ENCODE assay signal across 8 cellular contexts in the genomic region with DNA sequence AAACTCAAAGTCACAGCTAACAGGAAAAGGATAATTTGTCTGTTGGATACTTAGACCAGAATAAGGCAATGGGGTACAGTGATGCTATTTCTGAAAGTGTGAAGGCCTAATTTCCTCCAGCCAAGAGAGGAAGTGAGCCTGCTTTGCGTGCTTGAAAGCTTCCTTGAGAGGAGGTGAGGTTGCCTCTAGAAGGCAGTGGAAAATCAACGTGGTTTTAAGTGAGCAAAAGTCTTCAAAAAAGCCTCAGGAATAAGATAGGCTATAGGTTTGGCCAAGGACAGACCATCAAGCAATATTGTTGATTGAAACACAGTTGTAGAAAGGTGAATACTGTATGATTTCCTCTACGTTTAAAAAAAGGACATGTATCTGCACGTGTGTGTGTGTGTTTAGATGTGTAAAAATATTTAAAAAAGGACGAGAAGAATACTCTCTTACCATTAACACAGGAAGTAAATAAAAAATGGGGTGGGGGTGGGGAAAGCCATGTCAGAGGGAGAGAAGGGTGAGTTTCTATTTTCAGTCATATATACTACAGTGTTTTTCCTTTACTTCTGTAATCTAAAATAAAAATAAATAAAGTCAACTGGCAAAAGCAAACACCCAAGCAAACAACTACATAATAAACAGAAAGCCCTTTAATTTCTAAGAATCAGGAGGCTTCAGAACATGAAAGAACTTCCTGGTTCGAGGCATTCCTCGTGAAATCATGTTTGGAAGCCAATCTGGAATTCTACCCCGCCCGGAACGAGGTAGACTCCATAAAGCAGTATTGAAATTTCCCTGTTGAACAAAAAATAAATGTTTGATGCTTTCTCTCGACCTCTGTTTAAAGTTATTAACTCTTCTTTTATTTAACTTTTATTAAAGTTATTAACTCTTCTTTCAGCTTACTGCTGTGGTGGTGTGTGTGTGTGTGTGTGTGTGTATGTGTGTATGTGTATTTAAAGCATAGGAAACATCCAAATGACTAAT.
A peak's percentile ranks its signal among the peaks of the same experiment; 100 is the strongest.
DNase-seq lines count a peak whose midpoint lies in the region; ATAC-seq and TF ChIP-seq lines count a peak whose summit lies in the region.

No MANE protein-coding gene starts in this region.

- intact Hi-C loops in esophagus muscularis mucosa (cut with DNase I): no loop called here
- intact Hi-C loops in sigmoid colon (cut with DNase I): no loop called here

- POLR2A ChIA-PET in AG04450 (lab: Yijun Ruan, JAX) (no interaction called here), HEK293T (lab: Yijun Ruan, JAX) (interaction anchor here (1.5 kb wide), 1 partner anchor 13 kb away, joined by 5 read pairs; no protein-coding TSS in a partner anchor)

- H3K4me3 Mint-ChIP-seq in T-helper 1 cell treated with Interleukin-12 subunit alpha and Interleukin-12 subunit beta and Interleukin-4 antibody, amounts not matched to agents 30 μg/mL and 1 μg/mL, for 36 hours: peak overlapping the region; percentile 66

- CTCF ChIA-PET in AG04450 (lab: Charles Lee): interaction anchor here (0.7 to 0.8 kb wide), 2 partner anchors 37 to 188 kb away, joined by 3 to 12 read pairs; no protein-coding TSS in a partner anchor
- CTCF ChIA-PET in HEK293T (lab: Yijun Ruan, JAX): no interaction called here

- in situ Hi-C loops in GM13977 (cut with MboI; ENCODE audit: low pct_unique_long_range_greater_than_20kb, low sequenced_read_pairs, unreplicated experiment): no loop called here

- no peaks in the 10 kb centered on the region for H3K27me3 ChIP-seq in AG04450 (ENCODE audit: control insufficient read depth, insufficient read depth, low read length)
- no peaks in the 10 kb centered on the region for H3K27me3 ChIP-seq in esophagus muscularis mucosa
- no peaks in the 10 kb centered on the region for H3K27me3 ChIP-seq in sigmoid colon

- H3K9me3 ChIP-seq in AG04450 (ENCODE audit: control insufficient read depth, insufficient read depth, low read length): no peaks in the 10 kb centered on the region
- H3K9me3 ChIP-seq in esophagus muscularis mucosa: no peaks in the 10 kb centered on the region
- no peaks in the 10 kb centered on the region for H3K9me3 ChIP-seq in sigmoid colon

- peaks cover 13 to 21% (median 18%) of the 10 kb centered on the region in 4 donors for H3K4me1 ChIP-seq in esophagus muscularis mucosa
- H3K4me1 ChIP-seq in sigmoid colon: peaks cover 0 to 16% (median 9%) of the 10 kb centered on the region in 4 donors

- no peak for DNase-seq in AG04450 (ENCODE audit: low read depth, low spot score)
- DNase-seq in esophagus muscularis mucosa (ENCODE audit: extremely low spot score): no peak
- no peak for DNase-seq in sigmoid colon
- DNase-seq in HEK293T (ENCODE audit: extremely low spot score): no peak
- DNase-seq in GM13977 (ENCODE audit: low spot score): no peak

- H3K27ac ChIP-seq in AG04450 (ENCODE audit: low read depth, low read length): peak overlapping the region; percentile 80
- H3K27ac ChIP-seq in esophagus muscularis mucosa (replicated peaks in 1 of 4): peak overlapping the region; percentile 46 to 69 (median 65)
- peak overlapping the region; percentile 32 to 58 (median 57) for H3K27ac ChIP-seq in sigmoid colon

- TF ChIP-seq POLR2A in esophagus muscularis mucosa (IDR thresholded peaks at IDR 0.05; ENCODE audit: low read depth): no peak
- TF ChIP-seq POLR2A in sigmoid colon (IDR thresholded peaks at IDR 0.05): no peak

- H3K4me1 Mint-ChIP-seq in T-helper 1 cell treated with Interleukin-12 subunit alpha and Interleukin-12 subunit beta and Interleukin-4 antibody, amounts not matched to agents 30 μg/mL and 1 μg/mL, for 36 hours (ENCODE audit: low read depth): peaks cover 64% of the 10 kb centered on the region

- H3K9me3 Mint-ChIP-seq in T-helper 1 cell treated with Interleukin-12 subunit alpha and Interleukin-12 subunit beta and Interleukin-4 antibody, amounts not matched to agents 30 μg/mL and 1 μg/mL, for 36 hours: no peaks in the 10 kb centered on the region

- H3K36me3 ChIP-seq in esophagus muscularis mucosa: no peaks in the 10 kb centered on the region
- no peaks in the 10 kb centered on the region for H3K36me3 ChIP-seq in sigmoid colon

- no peak for TF ChIP-seq CTCF in AG04450 (IDR thresholded peaks at IDR 0.05; ENCODE audit: low read depth, low read length)
- TF ChIP-seq CTCF in esophagus muscularis mucosa (IDR thresholded peaks at IDR 0.05): no peak
- TF ChIP-seq CTCF in sigmoid colon (IDR thresholded peaks at IDR 0.05): no peak
- no peak for TF ChIP-seq CTCF in GM13977 (IDR thresholded peaks at IDR 0.05; ENCODE audit: extremely low read depth, insufficient read depth, missing control alignments)

- no peak for TF ChIP-seq EP300 in esophagus muscularis mucosa (IDR thresholded peaks at IDR 0.05)
- no peak for TF ChIP-seq EP300 in sigmoid colon (IDR thresholded peaks at IDR 0.05)

- H3K27ac Mint-ChIP-seq in T-helper 1 cell treated with Interleukin-12 subunit alpha and Interleukin-12 subunit beta and Interleukin-4 antibody, amounts not matched to agents 30 μg/mL and 1 μg/mL, for 36 hours: peak overlapping the region; percentile 93

- peak; percentile 71 for ATAC-seq in GM18870 (IDR thresholded peaks at IDR 0.05; ENCODE audit: unreplicated experiment)
- ATAC-seq in HG03135 (IDR thresholded peaks at IDR 0.05; ENCODE audit: unreplicated experiment): peak; percentile 74

- H3K36me3 Mint-ChIP-seq in T-helper 1 cell treated with Interleukin-12 subunit alpha and Interleukin-12 subunit beta and Interleukin-4 antibody, amounts not matched to agents 30 μg/mL and 1 μg/mL, for 36 hours (ENCODE audit: low read depth): no peaks in the 10 kb centered on the region

- no peaks in the 10 kb centered on the region for H3K27me3 Mint-ChIP-seq in T-helper 1 cell treated with Interleukin-12 subunit alpha and Interleukin-12 subunit beta and Interleukin-4 antibody, amounts not matched to agents 30 μg/mL and 1 μg/mL, for 36 hours (ENCODE audit: low read depth)

- H3K4me3 ChIP-seq in AG04450 (ENCODE audit: low read depth, low read length): no peak overlapping the region
- H3K4me3 ChIP-seq in esophagus muscularis mucosa: no peak overlapping the region
- no peak overlapping the region for H3K4me3 ChIP-seq in sigmoid colon

- WGBS in esophagus muscularis mucosa: 47% methylated on average over 11 of the region's 11 CpGs
- 13 to 32% methylated on average over 11 of the region's 11 CpGs for WGBS in sigmoid colon, 2 donors

TF ChIP-seq in HEK293T, 16 proteins besides CTCF, POLR2A, EP300 and RAD21:
- TF ChIP-seq NFRKB (IDR thresholded peaks at IDR 0.05): no peak
- TF ChIP-seq ARNT (IDR thresholded peaks at IDR 0.05): no peak
- TF ChIP-seq FOXA1 (IDR thresholded peaks at IDR 0.05): no peak
- TF ChIP-seq HDGF (IDR thresholded peaks at IDR 0.05; ENCODE audit: borderline replicate concordance): no peak
- TF ChIP-seq LEF1 (IDR thresholded peaks at IDR 0.05; ENCODE audit: borderline replicate concordance): no peak
- TF ChIP-seq, protein P1, sequence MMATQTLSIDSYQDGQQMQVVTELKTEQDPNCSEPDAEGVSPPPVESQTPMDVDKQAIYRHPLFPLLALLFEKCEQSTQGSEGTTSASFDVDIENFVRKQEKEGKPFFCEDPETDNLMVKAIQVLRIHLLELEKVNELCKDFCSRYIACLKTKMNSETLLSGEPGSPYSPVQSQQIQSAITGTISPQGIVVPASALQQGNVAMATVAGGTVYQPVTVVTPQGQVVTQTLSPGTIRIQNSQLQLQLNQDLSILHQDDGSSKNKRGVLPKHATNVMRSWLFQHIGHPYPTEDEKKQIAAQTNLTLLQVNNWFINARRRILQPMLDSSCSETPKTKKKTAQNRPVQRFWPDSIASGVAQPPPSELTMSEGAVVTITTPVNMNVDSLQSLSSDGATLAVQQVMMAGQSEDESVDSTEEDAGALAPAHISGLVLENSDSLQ (IDR thresholded peaks at IDR 0.05): no peak
- no peak for TF ChIP-seq FOXM1 (IDR thresholded peaks at IDR 0.05; ENCODE audit: borderline replicate concordance)
- no peak for TF ChIP-seq SUZ12 (IDR thresholded peaks at IDR 0.05)
- no peak for TF ChIP-seq L3MBTL2 (conservative IDR thresholded peaks at IDR 0.05)
- no peak for TF ChIP-seq FOXK2 (IDR thresholded peaks at IDR 0.05)
- no peak for TF ChIP-seq CTBP1 (IDR thresholded peaks at IDR 0.05; ENCODE audit: borderline replicate concordance)
- no peak for TF ChIP-seq ELF4 (IDR thresholded peaks at IDR 0.05)
- TF ChIP-seq TARDBP (IDR thresholded peaks at IDR 0.05): no peak
- TF ChIP-seq BHLHE40 (IDR thresholded peaks at IDR 0.05; ENCODE audit: borderline replicate concordance): no peak
- no peak for TF ChIP-seq ZNF384 (IDR thresholded peaks at IDR 0.05)
- no peak for TF ChIP-seq SP1 (IDR thresholded peaks at IDR 0.05)
